Comparison of ENCODE assay signal across 31 cellular contexts in genomic region chr18:39660141-39660540, GRCh38.
DNase-seq lines count a peak whose midpoint lies in the region; ATAC-seq, FAIRE-seq and TF ChIP-seq lines count a peak whose summit lies in the region.
"Had no signal": no experiment of that assay in that cellular context is flagged by ENCODE, and none has a peak within 500 bp of the region (broad histone marks: within the 10 kb centered on the region; RNA-seq: fewer than 3 reads in every experiment).

No MANE protein-coding gene starts in this region.

- FAIRE-seq in bronchial epithelial cell (lab: Jason Lieb, UNC), result no peak
- FAIRE-seq: kidney, RCC 7860 had no signal

- ATAC-seq in foreskin keratinocyte (peak; percentile 68), HG03135 (IDR thresholded peaks at IDR 0.05; ENCODE audit: unreplicated experiment) (no peak)
- ATAC-seq: heart left ventricle; left ventricle myocardium superior; stimulated activated naive CD8-positive, alpha-beta T cell treated with anti-CD3 and anti-CD28 coated beads, Interleukin-15, Interleukin-2, amounts not matched to agents 100 U/mL and 50 U/mL, for 24 hours had no signal

- TF ChIP-seq CTCF in bronchial epithelial cell (IDR thresholded peaks at IDR 0.05; ENCODE audit: insufficient read depth, low read length, severe bottlenecking) (no peak), foreskin keratinocyte (conservative IDR thresholded peaks at IDR 0.05) (no peak)

- peaks cover 10% of the 10 kb centered on the region for H3K4me1 ChIP-seq in foreskin keratinocyte
- H3K4me1 ChIP-seq: ascending aorta, heart left ventricle, right atrium auricular region, testis had no signal

- H3K4me3 ChIP-seq in bronchial epithelial cell (ENCODE audit: low read depth, low read length), result no peak overlapping the region
- H3K4me3 ChIP-seq: ascending aorta, heart left ventricle, right atrium auricular region, smooth muscle cell, testis had no signal

- no peak overlapping the region for H3K27ac ChIP-seq in foreskin keratinocyte
- H3K27ac ChIP-seq: ascending aorta, heart left ventricle, right atrium auricular region, testis had no signal

- H3K27me3 ChIP-seq in bronchial epithelial cell (ENCODE audit: control insufficient read depth, insufficient read depth, low read length), result no peaks in the 10 kb centered on the region
- no peaks in the 10 kb centered on the region for H3K27me3 ChIP-seq in foreskin keratinocyte
- H3K27me3 ChIP-seq: ascending aorta, heart left ventricle, right atrium auricular region, testis had no signal

- DNase-seq in COLO829 (ENCODE audit: low spot score) (peak; percentile 4), M059J (ENCODE audit: low read depth) (peak; percentile 41), bronchial epithelial cell (ENCODE audit: low read depth) (peak; percentile 59), foreskin keratinocyte (peak in 1 of 2 donors; percentile 41), foreskin melanocyte (no peak)
- no peak for DNase-seq in activated CD8-positive, alpha-beta memory T cell treated with anti-CD3 and anti-CD28 coated beads, Interleukin-2, amount 50 U/mL, for 4 hours
- DNase-seq: activated CD4-positive, alpha-beta T cell treated with anti-CD3 and anti-CD28 coated beads, Interleukin-2, amount 10 ng/mL, durations not matched to agents 24 days and 14 days; activated effector memory CD4-positive, alpha-beta T cell treated with anti-CD3 and anti-CD28 coated beads, Interleukin-2, amount 50 U/mL, for 16 hours; activated naive CD8-positive, alpha-beta T cell treated with anti-CD3 and anti-CD28 coated beads for 36 hours; activated T-cell treated with anti-CD3 and anti-CD28 coated beads, Interleukin-2, amount 50 U/mL, for 1 hour; cerebellar nuclear complex; DMS153; H7; heart left ventricle; Kasumi-1; kidney; left ventricle myocardium superior; naive B cell; NCI-H146; NCI-H226; NCI-H748 treated with DMSO at 0.1 percent for 48 hours; posterior cingulate gyrus; SHP77 treated with DMSO at 0.1 percent for 48 hours; stimulated activated CD4-positive, alpha-beta T cell treated with anti-CD3 and anti-CD28 coated beads, Interleukin-1b, Interleukin-23, amount 100 ng/mL, for 48 hours; stimulated activated naive CD8-positive, alpha-beta T cell treated with anti-CD3 and anti-CD28 coated beads, Interleukin-15, Interleukin-2, amounts not matched to agents 100 U/mL and 50 U/mL, for 24 hours; testis had no signal

- H3K36me3 ChIP-seq in bronchial epithelial cell (ENCODE audit: control insufficient read depth, insufficient read depth, low read length), result no peaks in the 10 kb centered on the region
- H3K36me3 ChIP-seq: ascending aorta, heart left ventricle, right atrium auricular region had no signal

Comparison
In these comparisons a context has a peak if more than half of its experiments do, and no peak if none do; other contexts are left out.
1. DNase-seq: peak in COLO829 (single experiment), M059J (single experiment) and bronchial epithelial cell (single experiment); none in activated CD8-positive, alpha-beta memory T cell treated with anti-CD3 and anti-CD28 coated beads, Interleukin-2, amount 50 U/mL, for 4 hours (single experiment) and foreskin melanocyte (single experiment).